18 cellular contexts compared by ENCODE assay signal in genomic region chr3:27827041-27827440, GRCh38.
"Had no signal": no experiment of that assay in that cellular context is flagged by ENCODE, and none has a peak within 500 bp of the region (broad histone marks: within the 10 kb centered on the region; RNA-seq: fewer than 3 reads in every experiment).

No MANE protein-coding gene starts in this region.

- H3K36me3 ChIP-seq: colonic mucosa, esophagus squamous epithelium, left lung, ovary, sigmoid colon, spleen, uterus had no signal

- H3K79me2 ChIP-seq: hepatocyte had no signal

- H3K27ac ChIP-seq: colonic mucosa, esophagus squamous epithelium, hepatocyte, left lung, ovary, sigmoid colon, spleen, uterus had no signal

- H3K4me2 ChIP-seq: hepatocyte had no signal

- H3K9me3 ChIP-seq: colonic mucosa, esophagus squamous epithelium, left lung, ovary, uterus had no signal

- H3K27me3 ChIP-seq: colonic mucosa, esophagus squamous epithelium, hepatocyte, left lung, ovary, sigmoid colon, uterus had no signal

- H3K27ac Mint-ChIP-seq: activated naive CD8-positive, alpha-beta T cell treated with anti-CD3 and anti-CD28 coated beads for 36 hours; activated T-helper 1 cell treated with anti-CD3 and anti-CD28 coated beads, Interleukin-12 subunit alpha, Interleukin-12 subunit beta, Interleukin-2, Interleukin-4 antibody, amounts not matched to agents 30 ng/mL and 10 ng/mL and 1 ng/mL, durations not matched to agents 14 hours and 24 hours and 36 hours; brain; naive B cell had no signal

- H3K4me1 ChIP-seq: colonic mucosa, esophagus squamous epithelium, left lung, sigmoid colon, spleen, uterus had no signal

- H3K4me1 Mint-ChIP-seq: brain, naive B cell had no signal

- H3K27me3 Mint-ChIP-seq: activated naive CD8-positive, alpha-beta T cell treated with anti-CD3 and anti-CD28 coated beads for 36 hours had no signal

- H3K4me3 ChIP-seq: colonic mucosa, esophagus squamous epithelium, hepatocyte, left lung, ovary, sigmoid colon, spleen, uterus had no signal

- H3K4me3 Mint-ChIP-seq: activated naive CD8-positive, alpha-beta T cell treated with anti-CD3 and anti-CD28 coated beads for 36 hours; activated T-helper 1 cell treated with anti-CD3 and anti-CD28 coated beads, Interleukin-12 subunit alpha, Interleukin-12 subunit beta, Interleukin-2, Interleukin-4 antibody, amounts not matched to agents 30 ng/mL and 10 ng/mL and 1 ng/mL, durations not matched to agents 14 hours and 24 hours and 36 hours; brain; naive B cell had no signal

- H3K36me3 Mint-ChIP-seq: brain, naive B cell had no signal

- H2AFZ ChIP-seq: hepatocyte had no signal

- DNase-seq: activated CD4-positive, alpha-beta T cell treated with anti-CD3 and anti-CD28 coated beads, Interleukin-2, amount 50 U/mL, for 1 hour; activated CD8-positive, alpha-beta memory T cell treated with anti-CD3 and anti-CD28 coated beads for 24 hours; activated naive CD8-positive, alpha-beta T cell treated with anti-CD3 and anti-CD28 coated beads for 36 hours; central memory CD4-positive, alpha-beta T cell; colonic mucosa; esophagus squamous epithelium; kidney; left lung; mammary epithelial cell; naive B cell; ovary; sigmoid colon; spleen; stimulated activated CD4-positive, alpha-beta T cell treated with anti-CD3 and anti-CD28 coated beads, Interleukin-1b, Interleukin-23, amount 100 ng/mL, for 48 hours; uterus had no signal

- ATAC-seq: left lung had no signal

- H3K9me3 Mint-ChIP-seq: activated naive CD8-positive, alpha-beta T cell treated with anti-CD3 and anti-CD28 coated beads for 36 hours had no signal
